22 cellular contexts compared by ENCODE assay signal in the genomic region with DNA sequence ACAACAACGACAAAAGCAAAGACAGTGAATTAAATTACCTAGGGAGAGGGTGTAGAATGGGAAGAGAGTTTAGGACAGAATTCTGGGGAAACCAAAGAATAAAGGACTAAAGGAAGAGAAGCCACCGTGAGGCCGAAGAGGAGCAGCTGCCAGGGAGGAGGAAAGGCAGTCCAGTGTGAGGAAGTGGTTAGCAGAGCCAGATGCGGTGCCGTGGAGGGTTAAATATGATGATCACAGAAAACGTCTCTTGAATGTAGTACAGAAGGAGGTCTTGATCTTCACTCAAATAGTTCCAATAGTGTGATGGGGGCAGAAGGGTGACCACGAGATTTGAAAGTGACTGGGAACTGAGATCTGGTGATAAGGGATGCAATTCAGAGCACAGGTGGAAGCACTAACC.
"Had no signal": no experiment of that assay in that cellular context is flagged by ENCODE, and none has a peak within 500 bp of the region (broad histone marks: within the 10 kb centered on the region; RNA-seq: fewer than 3 reads in every experiment).

No MANE protein-coding gene starts in this region.

- H3K79me2 ChIP-seq: hepatocyte had no signal

- ATAC-seq: activated T-helper 17 cell treated with anti-CD3 and anti-CD28 coated beads, Interleukin-2, amount 50 U/mL, for 72 hours; body of pancreas; left cardiac atrium; psoas muscle; right cardiac atrium had no signal

- H2AFZ ChIP-seq: hepatocyte had no signal

- DNase-seq: activated CD4-positive, alpha-beta T cell treated with anti-CD3 and anti-CD28 coated beads for 1 hour; activated CD4-positive, alpha-beta T cell treated with anti-CD3 and anti-CD28 coated beads, Interleukin-2, amount 50 U/mL, for 4 hours; activated naive CD4-positive, alpha-beta T cell; activated T-cell treated with anti-CD3 and anti-CD28 coated beads, Interleukin-2, amount 50 U/mL, for 1 hour; body of pancreas; caudate nucleus; dorsolateral prefrontal cortex; left cardiac atrium; mesendoderm; naive thymus-derived CD8-positive, alpha-beta T cell; ovary; psoas muscle; right cardiac atrium; stimulated activated CD4-positive, alpha-beta T cell treated with anti-CD3 and anti-CD28 coated beads, Interleukin-15, amount 100 ng/mL, for 24 hours; stimulated activated CD4-positive, alpha-beta T cell treated with anti-CD3 and anti-CD28 coated beads, Interleukin-2, amount 100 ng/mL, for 48 hours; T1000; upper lobe of left lung; WERI-Rb-1 had no signal

- H3K4me2 ChIP-seq: hepatocyte had no signal

- H3K9me3 ChIP-seq: body of pancreas, ovary, psoas muscle, thoracic aorta, upper lobe of left lung had no signal

- H3K36me3 ChIP-seq: ovary, thoracic aorta, upper lobe of left lung, WERI-Rb-1 had no signal

- H3K4me1 ChIP-seq: body of pancreas, psoas muscle, upper lobe of left lung had no signal

- H3K4me3 ChIP-seq: body of pancreas, dorsolateral prefrontal cortex, hepatocyte, ovary, psoas muscle, skin epidermis, thoracic aorta, upper lobe of left lung had no signal

- H3K27me3 ChIP-seq: body of pancreas, dorsolateral prefrontal cortex, hepatocyte, ovary, upper lobe of left lung had no signal

- H3K27ac ChIP-seq: body of pancreas, dorsolateral prefrontal cortex, hepatocyte, ovary, psoas muscle, skin epidermis, thoracic aorta, upper lobe of left lung, WERI-Rb-1 had no signal
